In genomic region chr3:15685927-15686326, GRCh38 we compare ENCODE assay signal across 25 cellular contexts.
A peak's percentile ranks its signal among the peaks of the same experiment; 100 is the strongest.
DNase-seq lines count a peak whose midpoint lies in the region; ATAC-seq and TF ChIP-seq lines count a peak whose summit lies in the region.
"Had no signal": no experiment of that assay in that cellular context is flagged by ENCODE, and none has a peak within 500 bp of the region (broad histone marks: within the 10 kb centered on the region; RNA-seq: fewer than 3 reads in every experiment).

No MANE protein-coding gene starts in this region.

- TF ChIP-seq POLR2A in adrenal gland (IDR thresholded peaks at IDR 0.05), result no peak

- peak; percentile 26 for ATAC-seq in activated CD4-positive, alpha-beta T cell treated with anti-CD3 and anti-CD28 coated beads for 36 hours
- ATAC-seq in stimulated activated effector memory CD8-positive, alpha-beta T cell treated with anti-CD3 and anti-CD28 coated beads, Interleukin-12 subunit alpha, Interleukin-12 subunit beta, amount 100 ng/mL, for 72 hours, result peak; percentile 65
- ATAC-seq: heart left ventricle, WTC11 had no signal

- CTCF ChIA-PET in activated CD4-positive, alpha-beta T cell treated with anti-CD3 and anti-CD28 coated beads for 36 hours (lab: Charles Lee), result interaction anchor here (1.6 kb wide), 1 partner anchor 31 kb away, joined by 3 read pairs; no protein-coding TSS in a partner anchor
- CTCF ChIA-PET in activated CD4-positive, alpha-beta T cell treated with anti-CD3 and anti-CD28 coated beads, Interleukin-2, amount 10 ng/mL, durations not matched to agents 7 days and 5 days (lab: Charles Lee), result interaction anchor here (1.2 kb wide), 1 partner anchor 145 kb away, joined by 3 read pairs; no protein-coding TSS in a partner anchor

- no peak overlapping the region for H3K4me3 Mint-ChIP-seq in activated CD4-positive, alpha-beta T cell treated with anti-CD3 and anti-CD28 coated beads for 36 hours
- no peak overlapping the region for H3K4me3 Mint-ChIP-seq in activated CD4-positive, alpha-beta T cell treated with anti-CD3 and anti-CD28 coated beads, Interleukin-2, amount 10 ng/mL, durations not matched to agents 7 days and 5 days
- H3K4me3 Mint-ChIP-seq in stimulated activated effector memory CD8-positive, alpha-beta T cell treated with anti-CD3 and anti-CD28 coated beads, Interleukin-12 subunit alpha, Interleukin-12 subunit beta, amount 100 ng/mL, for 72 hours, result no peak overlapping the region
- H3K4me3 Mint-ChIP-seq: natural killer cell treated with Interleukin-12 subunit alpha and Interleukin-12 subunit beta and Interleukin-15 and Interleukin-18, amount 100 ng/mL, for 72 hours; WTC11 had no signal

- no peaks in the 10 kb centered on the region for H3K9me3 Mint-ChIP-seq in activated CD4-positive, alpha-beta T cell treated with anti-CD3 and anti-CD28 coated beads for 36 hours (ENCODE audit: low read depth)
- no peaks in the 10 kb centered on the region for H3K9me3 Mint-ChIP-seq in activated CD4-positive, alpha-beta T cell treated with anti-CD3 and anti-CD28 coated beads, Interleukin-2, amount 10 ng/mL, durations not matched to agents 7 days and 5 days
- no peaks in the 10 kb centered on the region for H3K9me3 Mint-ChIP-seq in stimulated activated effector memory CD8-positive, alpha-beta T cell treated with anti-CD3 and anti-CD28 coated beads, Interleukin-12 subunit alpha, Interleukin-12 subunit beta, amount 100 ng/mL, for 72 hours
- H3K9me3 Mint-ChIP-seq: CD8-positive, alpha-beta memory T cell; natural killer cell treated with Interleukin-12 subunit alpha and Interleukin-12 subunit beta and Interleukin-15 and Interleukin-18, amount 100 ng/mL, for 72 hours; WTC11 had no signal

- no peaks in the 10 kb centered on the region for H3K4me1 Mint-ChIP-seq in activated CD4-positive, alpha-beta T cell treated with anti-CD3 and anti-CD28 coated beads for 36 hours
- H3K4me1 Mint-ChIP-seq in activated CD4-positive, alpha-beta T cell treated with anti-CD3 and anti-CD28 coated beads, Interleukin-2, amount 10 ng/mL, durations not matched to agents 7 days and 5 days, result peaks cover 1% of the 10 kb centered on the region
- H3K4me1 Mint-ChIP-seq in stimulated activated effector memory CD8-positive, alpha-beta T cell treated with anti-CD3 and anti-CD28 coated beads, Interleukin-12 subunit alpha, Interleukin-12 subunit beta, amount 100 ng/mL, for 72 hours, result no peaks in the 10 kb centered on the region
- H3K4me1 Mint-ChIP-seq: WTC11 had no signal

- peaks cover 0 to 9% of the 10 kb centered on the region in 2 donors for H3K36me3 ChIP-seq in adrenal gland (replicated peaks in 1 of 2)

- TF ChIP-seq CTCF in adrenal gland (IDR thresholded peaks at IDR 0.05), result no peak

- 75 to 87% (median 86%) methylated on average over 7 of the region's 7 CpGs for WGBS in adrenal gland, 4 donors

- H3K36me3 Mint-ChIP-seq in activated CD4-positive, alpha-beta T cell treated with anti-CD3 and anti-CD28 coated beads for 36 hours (ENCODE audit: low read depth), result peaks cover 38% of the 10 kb centered on the region
- H3K36me3 Mint-ChIP-seq in activated CD4-positive, alpha-beta T cell treated with anti-CD3 and anti-CD28 coated beads, Interleukin-2, amount 10 ng/mL, durations not matched to agents 7 days and 5 days (ENCODE audit: low read depth), result peaks cover 28% of the 10 kb centered on the region
- peaks cover 98% of the 10 kb centered on the region for H3K36me3 Mint-ChIP-seq in stimulated activated effector memory CD8-positive, alpha-beta T cell treated with anti-CD3 and anti-CD28 coated beads, Interleukin-12 subunit alpha, Interleukin-12 subunit beta, amount 100 ng/mL, for 72 hours

- H3K27ac ChIP-seq in adrenal gland, result no peak overlapping the region
- H3K27ac ChIP-seq: heart left ventricle, transverse colon had no signal

- H3K27me3 ChIP-seq in adrenal gland, result no peaks in the 10 kb centered on the region
- H3K27me3 ChIP-seq: heart left ventricle, transverse colon had no signal

- H3K4me3 ChIP-seq in adrenal gland, result no peak overlapping the region
- H3K4me3 ChIP-seq: HAP-1, heart left ventricle, transverse colon had no signal

- no peaks in the 10 kb centered on the region for H3K27me3 Mint-ChIP-seq in activated CD4-positive, alpha-beta T cell treated with anti-CD3 and anti-CD28 coated beads for 36 hours
- H3K27me3 Mint-ChIP-seq in activated CD4-positive, alpha-beta T cell treated with anti-CD3 and anti-CD28 coated beads, Interleukin-2, amount 10 ng/mL, durations not matched to agents 7 days and 5 days, result no peaks in the 10 kb centered on the region
- H3K27me3 Mint-ChIP-seq: CD8-positive, alpha-beta memory T cell; natural killer cell treated with Interleukin-12 subunit alpha and Interleukin-12 subunit beta and Interleukin-15 and Interleukin-18, amount 100 ng/mL, for 72 hours had no signal

- intact Hi-C loops in activated CD4-positive, alpha-beta T cell treated with anti-CD3 and anti-CD28 coated beads for 36 hours (cut with DNase I, micrococcal nuclease), result no loop called here
- intact Hi-C loops in adrenal gland (cut with DNase I), result no loop called here

- peaks cover 7 to 18% of the 10 kb centered on the region in 2 donors for H3K4me1 ChIP-seq in adrenal gland (replicated peaks in 1 of 2)

- no peak overlapping the region for H3K27ac Mint-ChIP-seq in activated CD4-positive, alpha-beta T cell treated with anti-CD3 and anti-CD28 coated beads for 36 hours
- H3K27ac Mint-ChIP-seq in activated CD4-positive, alpha-beta T cell treated with anti-CD3 and anti-CD28 coated beads, Interleukin-2, amount 10 ng/mL, durations not matched to agents 7 days and 5 days, result no peak overlapping the region
- H3K27ac Mint-ChIP-seq in stimulated activated effector memory CD8-positive, alpha-beta T cell treated with anti-CD3 and anti-CD28 coated beads, Interleukin-12 subunit alpha, Interleukin-12 subunit beta, amount 100 ng/mL, for 72 hours, result no peak overlapping the region
- H3K27ac Mint-ChIP-seq: WTC11 had no signal

- DNase-seq in activated CD4-positive, alpha-beta T cell treated with anti-CD3 and anti-CD28 coated beads for 36 hours, result no peak
- no peak for DNase-seq in activated CD4-positive, alpha-beta T cell treated with anti-CD3 and anti-CD28 coated beads, Interleukin-2, amount 10 ng/mL, durations not matched to agents 7 days and 5 days
- DNase-seq in dermis blood vessel endothelial cell (peak; percentile 30), NCI-H1417 (lab: John Stamatoyannopoulos, UW) (no peak), DMS53 (lab: John Stamatoyannopoulos, UW) (no peak), adrenal gland (no peak)
- DNase-seq in stimulated activated effector memory CD8-positive, alpha-beta T cell treated with anti-CD3 and anti-CD28 coated beads, Interleukin-12 subunit alpha, Interleukin-12 subunit beta, amount 100 ng/mL, for 72 hours (ENCODE audit: low spot score in 2 of 2), result no peak
- DNase-seq: ACHN; activated effector memory CD4-positive, alpha-beta T cell treated with Interleukin-2 at 50 U/mL for 16 hours; amygdala; caudate nucleus; CD8-positive, alpha-beta memory T cell; effector CD8-positive, alpha-beta T cell; heart left ventricle; Karpas-422; NCI-H187; NCI-H69; stimulated activated CD4-positive, alpha-beta T cell treated with anti-CD3 and anti-CD28 coated beads, Interleukin-15, amount 100 ng/mL, for 24 hours; stimulated activated naive CD4-positive, alpha-beta T cell treated with Interleukin-2 at 50 U/mL for 16 hours; SW 1271; transverse colon had no signal

- POLR2A ChIA-PET in activated CD4-positive, alpha-beta T cell treated with anti-CD3 and anti-CD28 coated beads for 36 hours (lab: Charles Lee), result no interaction called here
- POLR2A ChIA-PET in activated CD4-positive, alpha-beta T cell treated with anti-CD3 and anti-CD28 coated beads, Interleukin-2, amount 10 ng/mL, durations not matched to agents 7 days and 5 days (lab: Charles Lee), result no interaction called here

- H3K9me3 ChIP-seq in adrenal gland (replicated peaks in 1 of 3), result peaks cover 0 to 4% (median 0%) of the 10 kb centered on the region in 3 donors
- H3K9me3 ChIP-seq: HAP-1, heart left ventricle, transverse colon had no signal

TF ChIP-seq in PFSK-1, 5 proteins besides CTCF, POLR2A, EP300 and RAD21:
- no peak for TF ChIP-seq REST (IDR thresholded peaks at IDR 0.05; ENCODE audit: insufficient read depth in 1 of 2, low read depth in 2 of 2, low read length in 2 of 2)
- TF ChIP-seq FOXP2 (optimal IDR thresholded peaks at IDR 0.05; ENCODE audit: borderline replicate concordance, extremely low read depth, extremely low read length, insufficient read depth), result peak; percentile 79
- TF ChIP-seq POLR2AphosphoS5 (IDR thresholded peaks at IDR 0.05; ENCODE audit: low read depth, low read length), result no peak
- TF ChIP-seq SIN3A (IDR thresholded peaks at IDR 0.05; ENCODE audit: borderline replicate concordance, insufficient read depth, low read length), result no peak
- no peak for TF ChIP-seq TAF1 (IDR thresholded peaks at IDR 0.05; ENCODE audit: borderline replicate concordance, insufficient read depth, low read length)
